ENCODE assay signal across 1 cellular context in the genomic region with DNA sequence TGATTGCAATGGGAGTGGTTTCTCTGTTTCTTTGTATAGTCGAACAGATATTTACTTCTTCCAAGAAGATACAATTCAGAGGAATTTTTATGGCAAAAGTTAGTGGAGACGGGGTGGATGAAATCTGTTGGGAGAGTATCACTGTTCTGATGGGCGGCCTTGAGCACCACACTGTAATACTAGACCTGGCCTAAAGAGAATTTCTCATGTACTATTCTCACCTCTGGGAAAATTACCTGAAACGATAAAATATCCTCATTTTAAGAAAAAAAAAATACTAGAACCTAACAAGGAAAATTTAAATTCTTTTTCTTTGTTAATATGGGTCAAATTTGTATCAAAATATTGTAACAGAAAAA.
TF ChIP-seq lines count a peak whose summit lies in the region.

No MANE protein-coding gene starts in this region.

TF ChIP-seq in HepG2, 621 proteins besides CTCF, POLR2A, EP300 and RAD21:
- peak; percentile 0 for TF ChIP-seq RBM22 (optimal IDR thresholded peaks at IDR 0.05; ENCODE audit: low read length)
- peak; percentile 7; the same call in 1 of the 2 replicates for TF ChIP-seq POLR2G (IDR thresholded peaks at IDR 0.05; ENCODE audit: low read depth, low read length)
